ENCODE assay signal across 12 cellular contexts in the genomic region with DNA sequence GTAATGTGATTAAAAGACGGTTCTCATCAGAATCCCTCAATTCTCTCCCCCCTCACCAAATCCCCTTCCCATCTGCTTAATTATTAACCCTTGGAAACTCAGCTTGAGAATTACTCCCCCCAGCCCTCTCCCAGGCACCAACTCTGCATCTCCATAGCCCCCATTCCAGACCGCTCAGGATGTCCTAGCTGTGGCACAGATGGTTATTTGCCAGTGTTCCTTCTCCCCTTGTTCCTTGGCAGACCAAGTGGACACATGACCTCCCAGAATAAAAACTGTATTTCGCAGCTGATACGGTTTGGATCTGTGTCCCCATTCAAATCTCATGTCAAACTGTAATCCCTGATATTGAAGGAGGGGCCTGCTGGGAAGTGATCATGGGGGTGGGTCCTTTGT. TPM values are rescaled to one million over a fixed set of nuclear protein-coding genes. Genes with fewer than 3 reads are reported as not detected.
A peak's percentile ranks its signal among the peaks of the same experiment; 100 is the strongest.
DNase-seq lines count a peak whose midpoint lies in the region; ATAC-seq and TF ChIP-seq lines count a peak whose summit lies in the region.
"Had no signal": no experiment of that assay in that cellular context is flagged by ENCODE, and none has a peak within 500 bp of the region (broad histone marks: within the 10 kb centered on the region; RNA-seq: fewer than 3 reads in every experiment).

No MANE protein-coding gene starts in this region.

- H3K4me1 ChIP-seq in stomach: peaks cover 8 to 43% (median 17%) of the 10 kb centered on the region in 4 donors

- no peak for TF ChIP-seq CTCF in stomach (IDR thresholded peaks at IDR 0.05)

- H3K27ac ChIP-seq in adipose tissue (ENCODE audit: low read depth, low read length) (peak overlapping the region; percentile 46), stomach (peak overlapping the region; percentile 60 to 88 (median 74))

- H3K36me3 ChIP-seq in stomach: peaks cover 0 to 13% (median 2%) of the 10 kb centered on the region in 4 donors

- H3K4me3 Mint-ChIP-seq in T-helper 1 cell treated with Interleukin-12 subunit alpha and Interleukin-12 subunit beta and Interleukin-4 antibody, amounts not matched to agents 30 μg/mL and 1 μg/mL, for 36 hours: peak overlapping the region; percentile 77
- peak overlapping the region; percentile 73 to 90 (median 84) for H3K4me3 Mint-ChIP-seq in immature natural killer cell

- TF ChIP-seq POLR2A in stomach (IDR thresholded peaks at IDR 0.05): no peak

- 60 to 89% (median 64%) methylated on average over 4 of the region's 4 CpGs for WGBS in adipose tissue, 3 donors
- WGBS in stomach, 5 donors: 75 to 92% (median 80%) methylated on average over 4 of the region's 4 CpGs

- no peaks in the 10 kb centered on the region for H3K27me3 ChIP-seq in stomach

- H3K4me1 Mint-ChIP-seq in T-helper 1 cell treated with Interleukin-12 subunit alpha and Interleukin-12 subunit beta and Interleukin-4 antibody, amounts not matched to agents 30 μg/mL and 1 μg/mL, for 36 hours (ENCODE audit: low read depth): peaks cover 49% of the 10 kb centered on the region
- peaks cover 81 to 92% of the 10 kb centered on the region in 2 donors for H3K4me1 Mint-ChIP-seq in immature natural killer cell

- no peak for ATAC-seq in HG02840 (IDR thresholded peaks at IDR 0.05; ENCODE audit: low FRiP score, unreplicated experiment)
- ATAC-seq: Panc1 had no signal

- H3K27me3 Mint-ChIP-seq in T-helper 1 cell treated with Interleukin-12 subunit alpha and Interleukin-12 subunit beta and Interleukin-4 antibody, amounts not matched to agents 30 μg/mL and 1 μg/mL, for 36 hours (ENCODE audit: low read depth): no peaks in the 10 kb centered on the region
- H3K27me3 Mint-ChIP-seq in immature natural killer cell (ENCODE audit: low read depth in 3 of 3): peaks cover 9 to 15% (median 15%) of the 10 kb centered on the region in 3 donors

- peak overlapping the region; percentile 97 for H3K27ac Mint-ChIP-seq in T-helper 1 cell treated with Interleukin-12 subunit alpha and Interleukin-12 subunit beta and Interleukin-4 antibody, amounts not matched to agents 30 μg/mL and 1 μg/mL, for 36 hours
- peak overlapping the region; percentile 97 to 100 (median 98) for H3K27ac Mint-ChIP-seq in immature natural killer cell

- H3K36me3 Mint-ChIP-seq in T-helper 1 cell treated with Interleukin-12 subunit alpha and Interleukin-12 subunit beta and Interleukin-4 antibody, amounts not matched to agents 30 μg/mL and 1 μg/mL, for 36 hours (ENCODE audit: low read depth): peaks cover 36% of the 10 kb centered on the region
- H3K36me3 Mint-ChIP-seq in immature natural killer cell: peaks cover 17 to 35% (median 34%) of the 10 kb centered on the region in 3 donors

- peaks cover 6% of the 10 kb centered on the region for H3K9me3 Mint-ChIP-seq in T-helper 1 cell treated with Interleukin-12 subunit alpha and Interleukin-12 subunit beta and Interleukin-4 antibody, amounts not matched to agents 30 μg/mL and 1 μg/mL, for 36 hours
- peaks cover 0 to 2% (median 0%) of the 10 kb centered on the region in 6 donors for H3K9me3 Mint-ChIP-seq in immature natural killer cell

- no peaks in the 10 kb centered on the region for H3K9me3 ChIP-seq in stomach

- H3K4me3 ChIP-seq in stomach: no peak overlapping the region

- intact Hi-C loops in stomach (cut with DNase I; ENCODE audit: low total_unique reads): no loop called here

- DNase-seq in T-helper 1 cell (no peak), immature natural killer cell (no peak), stomach (no peak), DMS53 (lab: John Stamatoyannopoulos, UW) (no peak)
- no peak for DNase-seq in stimulated activated naive CD4-positive, alpha-beta T cell (lab: John Stamatoyannopoulos, UW)
- DNase-seq: cortex of kidney, NCI-H1436 had no signal

- TF ChIP-seq EP300 in stomach (IDR thresholded peaks at IDR 0.05): no peak

RNA-seq across cellular contexts. Expression of a gene that starts 14.6 kb away (rescaled TPM):
- 1 to 10 TPM; 1.6 to 7.2 (median 5.4) TPM for polyA plus RNA-seq in adipose tissue
- polyA plus RNA-seq in immature natural killer cell: 100 to 1,000 TPM in 2 of 3 donors, 10 to 100 TPM in 1; 80.4 to 142 (median 108) TPM
- 1 to 10 TPM in 3 of 5 donors, not detected in 2; 1.7 to 7.3 (median 2.2) TPM for total RNA-seq in stomach
- 1 to 10 TPM; 2.9 to 3.4 (median 3.1) TPM for polyA plus RNA-seq in stomach
- total RNA-seq: A172 had no signal

RNA-seq across cellular contexts. Expression of a gene that starts 45.8 kb away (rescaled TPM):
- polyA plus RNA-seq in adipose tissue (10 to 100 TPM; 19.3 to 22.9 (median 21.7) TPM), immature natural killer cell (10 to 100 TPM; 11.1 to 36.1 (median 16.5) TPM), stomach (10 to 100 TPM; 17.1 to 25.4 (median 24.1) TPM)
- 10 to 100 TPM; 26.3 to 82.3 (median 49.8) TPM for total RNA-seq in stomach

Comparison
In these comparisons a context has a peak if more than half of its experiments do, and no peak if none do; other contexts are left out.
1. RNA of a gene that starts 14.6 kb away (polyA plus RNA-seq): 80.4 to 142 TPM in immature natural killer cell; 1.6 to 7.2 TPM in adipose tissue and 2.9 to 3.4 TPM in stomach; every median in the first group is over 4 times any median in the second.